ENCODE assay signal across 23 cellular contexts in the genomic region with DNA sequence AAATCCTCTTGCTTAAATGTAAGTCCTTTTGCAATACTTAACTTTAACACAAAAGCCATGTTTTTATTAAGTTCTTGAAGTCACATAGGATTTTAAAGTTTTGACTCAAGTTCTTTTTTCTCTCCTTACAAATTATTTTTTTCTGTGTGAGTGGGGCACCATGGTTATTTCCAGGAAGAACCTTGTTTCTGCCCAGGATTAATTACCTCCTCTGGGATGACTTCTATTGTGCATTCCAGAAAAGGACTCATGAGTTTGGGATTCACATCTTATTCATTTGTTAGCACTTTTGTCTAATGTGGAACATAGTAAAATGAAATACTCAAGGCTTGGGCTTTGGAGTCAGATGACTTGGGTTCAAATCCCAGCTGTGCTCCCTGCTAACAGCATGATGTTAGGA.
"Had no signal": no experiment of that assay in that cellular context is flagged by ENCODE, and none has a peak within 500 bp of the region (broad histone marks: within the 10 kb centered on the region; RNA-seq: fewer than 3 reads in every experiment).

No MANE protein-coding gene starts in this region.

- DNase-seq: activated CD8-positive, alpha-beta memory T cell treated with anti-CD3 and anti-CD28 coated beads for 24 hours; activated CD8-positive, alpha-beta memory T cell treated with anti-CD3 and anti-CD28 coated beads, Interleukin-2, amount 50 U/mL, for 48 hours; activated naive CD4-positive, alpha-beta T cell treated with anti-CD3 and anti-CD28 coated beads for 36 hours; activated naive CD8-positive, alpha-beta T cell treated with anti-CD3 and anti-CD28 coated beads, Interleukin-2, amount 10 ng/mL, durations not matched to agents 7 days and 5 days; activated T-cell treated with anti-CD3 and anti-CD28 coated beads, Interleukin-2, amount 50 U/mL, for 48 hours; amygdala; foreskin melanocyte; glutamatergic neuron; immature natural killer cell; left lung; naive thymus-derived CD4-positive, alpha-beta T cell; occipital lobe; retina; sigmoid colon; stimulated activated CD4-positive, alpha-beta T cell treated with anti-CD3 and anti-CD28 coated beads, Interleukin-2, amount 100 ng/mL, for 48 hours; stimulated activated CD8-positive, alpha-beta memory T cell treated with anti-CD3 and anti-CD28 coated beads, Interleukin-4, amount 100 ng/mL, for 48 hours; stimulated activated naive CD4-positive, alpha-beta T cell treated with Interleukin-2 at 50 U/mL for 16 hours; T-helper 1 cell; upper lobe of left lung had no signal

- H3K4me2 ChIP-seq: hepatocyte had no signal

- H3K27ac ChIP-seq: epithelial cell of prostate, hepatocyte, left lung, sigmoid colon, upper lobe of left lung had no signal

- H3K4me3 ChIP-seq: hepatocyte, left lung, lung, sigmoid colon, upper lobe of left lung had no signal

- H3K9me3 ChIP-seq: sigmoid colon, upper lobe of left lung had no signal

- ATAC-seq: left lung; naive thymus-derived CD4-positive, alpha-beta T cell; WTC11 had no signal

- H3K27me3 ChIP-seq: hepatocyte, left lung, sigmoid colon, upper lobe of left lung had no signal

- H3K4me1 ChIP-seq: left lung, sigmoid colon, upper lobe of left lung had no signal

- H3K36me3 ChIP-seq: left lung, sigmoid colon, upper lobe of left lung had no signal

- H2AFZ ChIP-seq: hepatocyte had no signal

- H3K79me2 ChIP-seq: hepatocyte had no signal
